17 cellular contexts compared by ENCODE assay signal in the genomic region with DNA sequence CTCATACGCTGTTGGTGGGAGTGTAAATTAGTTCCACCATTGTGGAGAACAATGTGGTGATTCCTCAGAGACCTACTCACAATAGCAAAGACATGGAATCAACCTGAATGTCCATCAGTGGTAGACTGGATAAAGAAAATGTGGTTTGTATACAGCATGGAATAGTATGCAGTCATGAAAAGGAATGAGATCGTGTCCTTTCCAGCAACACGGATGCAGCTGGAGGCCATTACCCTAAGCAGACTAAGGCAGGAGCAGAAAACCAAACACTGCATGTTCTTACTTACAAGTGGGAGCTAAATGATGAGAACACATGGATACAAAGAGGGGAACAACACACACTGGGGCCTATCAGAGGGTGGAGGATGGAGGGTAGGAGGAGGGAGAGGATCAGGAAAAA.
"Had no signal": no experiment of that assay in that cellular context is flagged by ENCODE, and none has a peak within 500 bp of the region (broad histone marks: within the 10 kb centered on the region; RNA-seq: fewer than 3 reads in every experiment).

No MANE protein-coding gene starts in this region.

- H3K27me3 Mint-ChIP-seq: stimulated activated memory B cell treated with anti-CD40 and anti-IgM and Interleukin-4, amounts not matched to agents 10 μg/mL and 1 μg/mL and 100 μg/mL, for 72 hours; stimulated activated naive CD8-positive, alpha-beta T cell treated with anti-CD3 and anti-CD28 coated beads, Interleukin-15, Interleukin-2, amounts not matched to agents 100 ng/mL and 50 ng/mL, for 24 hours had no signal

- H3K9me3 Mint-ChIP-seq: natural killer cell; neural crest cell; stimulated activated naive CD8-positive, alpha-beta T cell treated with anti-CD3 and anti-CD28 coated beads, Interleukin-15, Interleukin-2, amounts not matched to agents 100 ng/mL and 50 ng/mL, for 24 hours had no signal

- H3K4me3 ChIP-seq: heart left ventricle, mucosa of descending colon, ovary, tibial artery, upper lobe of left lung, uterus had no signal

- H3K9me3 ChIP-seq: heart left ventricle, mucosa of descending colon, ovary, tibial artery, upper lobe of left lung, uterus had no signal

- H3K4me3 Mint-ChIP-seq: natural killer cell; neural crest cell; stimulated activated memory B cell treated with anti-CD40 and anti-IgM and Interleukin-4, amounts not matched to agents 10 μg/mL and 1 μg/mL and 100 μg/mL, for 72 hours; stimulated activated naive CD8-positive, alpha-beta T cell treated with anti-CD3 and anti-CD28 coated beads, Interleukin-15, Interleukin-2, amounts not matched to agents 100 ng/mL and 50 ng/mL, for 24 hours had no signal

- H3K36me3 ChIP-seq: ovary, uterus had no signal

- H3K27me3 ChIP-seq: heart left ventricle, ovary, tibial artery, upper lobe of left lung, uterus had no signal

- H3K27ac ChIP-seq: heart left ventricle, ovary, tibial artery, upper lobe of left lung, uterus had no signal

- H3K36me3 Mint-ChIP-seq: natural killer cell had no signal

- ATAC-seq: heart left ventricle; left lobe of liver; mucosa of descending colon; natural killer cell; right cardiac atrium; stimulated activated memory B cell treated with anti-CD40 and anti-IgM and Interleukin-4, amounts not matched to agents 10 μg/mL and 1 μg/mL and 100 μg/mL, for 72 hours had no signal

- DNase-seq: heart left ventricle; hypothalamus; mammary epithelial cell; mucosa of descending colon; natural killer cell; ovary; right cardiac atrium; stimulated activated CD4-positive, alpha-beta T cell treated with anti-CD3 and anti-CD28 coated beads, Interleukin-15, amount 100 ng/mL, for 24 hours; stimulated activated CD4-positive, alpha-beta T cell treated with anti-CD3 and anti-CD28 coated beads, Interleukin-1b, Interleukin-23, amount 100 ng/mL, for 48 hours; stimulated activated CD4-positive, alpha-beta T cell treated with anti-CD3 and anti-CD28 coated beads, Interleukin-4, amount 100 ng/mL, for 24 hours; tibial artery; upper lobe of left lung; uterus had no signal

- H3K27ac Mint-ChIP-seq: natural killer cell; stimulated activated memory B cell treated with anti-CD40 and anti-IgM and Interleukin-4, amounts not matched to agents 10 μg/mL and 1 μg/mL and 100 μg/mL, for 72 hours; stimulated activated naive CD8-positive, alpha-beta T cell treated with anti-CD3 and anti-CD28 coated beads, Interleukin-15, Interleukin-2, amounts not matched to agents 100 ng/mL and 50 ng/mL, for 24 hours had no signal
